8 cellular contexts compared by ENCODE assay signal in the genomic region with DNA sequence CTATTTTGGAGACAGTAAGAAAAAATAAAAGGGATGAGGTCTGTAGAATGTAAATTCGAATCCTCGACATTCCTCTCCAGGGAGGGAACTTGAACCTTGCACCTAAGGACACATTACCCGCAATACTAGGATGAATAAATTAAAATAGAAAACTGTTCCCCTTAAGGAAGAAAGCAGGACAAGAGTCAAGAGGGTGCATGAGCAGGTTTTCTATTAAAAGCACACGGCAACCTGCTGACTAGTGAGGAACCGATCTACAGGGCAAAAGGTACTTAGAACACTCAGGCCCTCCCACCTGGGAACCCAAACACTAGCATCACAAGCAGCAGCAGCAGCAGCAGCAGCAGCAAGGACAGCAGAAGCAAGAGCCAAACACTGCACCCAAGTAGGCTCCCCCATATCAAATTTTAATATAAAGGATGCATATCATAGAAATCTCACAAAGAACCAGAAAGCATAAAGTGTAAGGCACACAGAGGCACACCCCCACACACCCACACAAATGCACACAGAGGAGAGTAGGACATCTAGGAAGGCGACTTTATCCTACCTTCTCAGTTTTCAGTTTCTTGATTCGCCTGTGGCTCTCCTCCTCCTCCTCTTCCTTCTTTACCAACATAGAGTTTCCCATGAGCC. TPM values are rescaled to one million over a fixed set of nuclear protein-coding genes. Genes with fewer than 3 reads are reported as not detected.
DNase-seq lines count a peak whose midpoint lies in the region; ATAC-seq and TF ChIP-seq lines count a peak whose summit lies in the region.

No MANE protein-coding gene starts in this region.

- H3K27ac ChIP-seq in GM23248 (no peak overlapping the region), spleen (peak overlapping the region; percentile 17 to 92 (median 84))

- intact Hi-C loops in spleen (cut with DNase I; ENCODE audit: low total_unique reads) (no loop called here), natural killer cell (cut with micrococcal nuclease) (no loop called here)

- H3K27ac Mint-ChIP-seq in natural killer cell: no peak overlapping the region

- H3K4me1 ChIP-seq in GM23248 (ENCODE audit: insufficient read depth) (peaks cover 59% of the 10 kb centered on the region), spleen (peaks cover 5 to 98% (median 50%) of the 10 kb centered on the region in 6 donors)

- H3K9me3 Mint-ChIP-seq in natural killer cell: no peaks in the 10 kb centered on the region

- no peak for ATAC-seq in natural killer cell

- in situ Hi-C loops in GM23248 (cut with MboI): no loop called here

- TF ChIP-seq CTCF in spleen (IDR thresholded peaks at IDR 0.05 in 8 of 11, conservative IDR thresholded peaks at IDR 0.05 in 3 of 11): no peak
- TF ChIP-seq CTCF in natural killer cell (IDR thresholded peaks at IDR 0.05): no peak

- H3K9ac ChIP-seq in GM23248: peak overlapping the region; percentile 44

- no peaks in the 10 kb centered on the region for H4K20me1 ChIP-seq in GM23248 (ENCODE audit: insufficient read depth)

- H3K79me2 ChIP-seq in GM23248 (ENCODE audit: insufficient read depth): 0 out of 2 replicates have a peak, but pooled peaks cover 5% of the 10 kb centered on the region

- no peak for TF ChIP-seq POLR2A in spleen (IDR thresholded peaks at IDR 0.05)

- H3K4me2 ChIP-seq in GM23248 (ENCODE audit: unreplicated experiment): peak overlapping the region; percentile 100

- H3K4me1 Mint-ChIP-seq in natural killer cell: peaks cover 32 to 35% of the 10 kb centered on the region in 2 donors

- no peak overlapping the region for H3K4me3 Mint-ChIP-seq in natural killer cell

- H3K9me2 ChIP-seq in GM23248 (ENCODE audit: insufficient read depth): no peaks in the 10 kb centered on the region

- H3K27me3 ChIP-seq in GM23248 (replicated peaks; ENCODE audit: insufficient read depth): no peaks in the 10 kb centered on the region
- H3K27me3 ChIP-seq in spleen (replicated peaks in 1 of 7): peaks cover 0 to 82% (median 7%) of the 10 kb centered on the region in 7 donors

- H3K9me3 ChIP-seq in GM23248 (ENCODE audit: low read depth) (no peaks in the 10 kb centered on the region), spleen (no peaks in the 10 kb centered on the region)

- no peaks in the 10 kb centered on the region for H3K36me3 ChIP-seq in GM23248 (ENCODE audit: low read depth)
- H3K36me3 ChIP-seq in spleen: no peaks in the 10 kb centered on the region

- H3K27me3 Mint-ChIP-seq in natural killer cell (ENCODE audit: low read depth in 2 of 2): peaks cover 4 to 40% of the 10 kb centered on the region in 2 donors

- H3F3A ChIP-seq in GM23248 (ENCODE audit: insufficient read depth): peaks cover 58% of the 10 kb centered on the region

- H2AFZ ChIP-seq in GM23248: peak overlapping the region; percentile 73

- WGBS in GM23248 (ENCODE audit: low coverage in 1 of 2, low lambda C conversion rate in 2 of 2, missing lambda C conversion rate in 2 of 2), 2 experiments: 20% methylated on average over 7 of the region's 7 CpGs
- WGBS in spleen, 5 donors: 25 to 43% (median 34%) methylated on average over 7 of the region's 7 CpGs

- DNase-seq in GM23248: peak; percentile 17
- DNase-seq in SHP77 (lab: John Stamatoyannopoulos, UW): peak; percentile 46 to 47
- DNase-seq in spleen: no peak
- no peak for DNase-seq in natural killer cell
- no peak for DNase-seq in T-helper 1 cell
- no peak for DNase-seq in CD1c-positive myeloid dendritic cell (ENCODE audit: extremely low spot score)
- DNase-seq in stimulated activated CD4-positive, alpha-beta T cell treated with anti-CD3 and anti-CD28 coated beads, Interleukin-2, amount 100 ng/mL, for 24 hours: no peak

- H3K4me3 ChIP-seq in GM23248 (peak overlapping the region; percentile 94), iPS-11a (ENCODE audit: low read depth, low read length) (peak overlapping the region; percentile 50), spleen (peak overlapping the region; percentile 30 to 69 (median 38))

- no peaks in the 10 kb centered on the region for H3K36me3 Mint-ChIP-seq in natural killer cell

RNA-seq across cellular contexts. Expression of gene ZNF608, which starts 2.8 kb away (rescaled TPM):
- total RNA-seq in GM23248 (2014; rRNA removed; shearing (Covaris generic)): 2.1 and 2.4 TPM in 2 replicates
- polyA plus RNA-seq in GM23248 (2016; fragmentation: Nextera tagmentation; extraction: Ambion mirVana) (1.1 and 1.4 TPM in 2 replicates), spleen (1 to 10 TPM; 5.8 to 9.9 (median 6.9) TPM)
- total RNA-seq in spleen (10 to 100 TPM in 5 of 7 donors, 1 to 10 TPM in 2; 7.7 to 14.4 (median 10.9) TPM), natural killer cell (1 to 10 TPM in 1 of 3 donors, under 1 TPM in 1, not detected in 1; 0.39 to 6.6 TPM)

Comparison
In these comparisons a context has a peak if more than half of its experiments do, and no peak if none do; other contexts are left out.
1. DNase-seq: peak in GM23248 (single experiment) and SHP77 (2 of 2); none in spleen (single experiment), natural killer cell (single experiment), T-helper 1 cell (0 of 5), CD1c-positive myeloid dendritic cell (single experiment) and stimulated activated CD4-positive, alpha-beta T cell treated with anti-CD3 and anti-CD28 coated beads, Interleukin-2, amount 100 ng/mL, for 24 hours (0 of 2).
2. H3K4me3 ChIP-seq: peak in every context shown above with its lines; median percentile 94 in GM23248; 50 in iPS-11a; 38 in spleen.